In the genomic region with DNA sequence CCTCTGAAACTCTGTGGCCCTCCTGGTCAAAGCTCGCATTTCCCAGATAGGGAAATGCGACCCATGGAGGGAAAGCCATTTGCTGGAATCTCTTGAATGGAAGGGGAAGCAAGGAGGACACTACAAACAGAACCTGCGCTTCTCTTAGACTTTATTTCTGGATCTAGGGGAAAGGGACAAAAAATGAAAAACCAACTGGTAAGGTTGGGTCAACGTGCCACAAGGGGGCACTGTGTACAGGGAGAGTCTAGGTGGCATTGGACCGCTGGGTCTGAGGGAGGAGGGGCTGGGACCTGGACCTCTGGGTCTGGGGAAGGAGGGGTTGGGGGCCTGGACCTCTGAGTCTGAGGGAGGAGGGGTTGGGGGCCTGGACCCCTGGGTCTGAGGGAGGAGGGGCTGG, we compare ENCODE assay signal across 10 cellular contexts. TPM values are rescaled to one million over a fixed set of nuclear protein-coding genes. Genes with fewer than 3 reads are reported as not detected.
DNase-seq lines count a peak whose midpoint lies in the region; ATAC-seq and TF ChIP-seq lines count a peak whose summit lies in the region.
"Had no signal": no experiment of that assay in that cellular context is flagged by ENCODE, and none has a peak within 500 bp of the region (broad histone marks: within the 10 kb centered on the region; RNA-seq: fewer than 3 reads in every experiment).

No MANE protein-coding gene starts in this region.

- H4K20me1 ChIP-seq in HCT116 (ENCODE audit: insufficient read depth) = no peaks in the 10 kb centered on the region

- H3K4me3 Mint-ChIP-seq in activated CD4-positive, alpha-beta T cell treated with anti-CD3 and anti-CD28 coated beads, Interleukin-2, amount 10 ng/mL, durations not matched to agents 7 days and 5 days = no peak overlapping the region
- no peak overlapping the region for H3K4me3 Mint-ChIP-seq in type B pancreatic cell

- RAD21 ChIA-PET in HCT116 (lab: Charles Lee; ENCODE audit: low non-redundant PET in 1 of 2, low total read pairs in 2 of 2, uncharacterized antibody in 2 of 2, unreplicated experiment in 2 of 2) = no interaction called here

- no TSS peak for BruUV-seq in HCT116 (replicated peaks; lab: Mats Ljungman, UMichigan)

- ATAC-seq in HCT116 (peak; percentile 32), foreskin keratinocyte (no peak), psoas muscle (no peak)

- peaks cover 39% of the 10 kb centered on the region for H3K27me3 Mint-ChIP-seq in activated CD4-positive, alpha-beta T cell treated with anti-CD3 and anti-CD28 coated beads, Interleukin-2, amount 10 ng/mL, durations not matched to agents 7 days and 5 days
- peaks cover 17% of the 10 kb centered on the region for H3K27me3 Mint-ChIP-seq in type B pancreatic cell

- H3K36me3 ChIP-seq in HCT116 (ENCODE audit: control insufficient read depth in 1 of 2, insufficient read depth in 2 of 2, low read length in 2 of 2) (no peaks in the 10 kb centered on the region), psoas muscle (ENCODE audit: insufficient read depth in 1 of 2, low read depth in 1 of 2) (no peaks in the 10 kb centered on the region)
- H3K36me3 ChIP-seq: right lobe of liver had no signal

- POLR2A ChIA-PET in HCT116 (lab: Charles Lee) = no interaction called here
- POLR2A ChIA-PET in activated CD4-positive, alpha-beta T cell treated with anti-CD3 and anti-CD28 coated beads, Interleukin-2, amount 10 ng/mL, durations not matched to agents 7 days and 5 days (lab: Charles Lee) = no interaction called here

- H3K4me2 ChIP-seq in HCT116 (ENCODE audit: low read length) = peak overlapping the region; percentile 40; the same call in 1 of the 2 replicates

- H3K27ac ChIP-seq in HCT116 (ENCODE audit: low read depth, low read length) = no peak overlapping the region
- no peak overlapping the region for H3K27ac ChIP-seq in foreskin keratinocyte
- no peak overlapping the region for H3K27ac ChIP-seq in psoas muscle
- H3K27ac ChIP-seq: right lobe of liver had no signal

- intact Hi-C loops in HCT116 (cut with micrococcal nuclease) = loop anchor here (1.0 to 5.0 kb wide), 2 partner anchors 111 to 191 kb away; no protein-coding TSS in a partner anchor
- intact Hi-C loops in psoas muscle (cut with DNase I) = no loop called here

- H3K36me3 Mint-ChIP-seq in activated CD4-positive, alpha-beta T cell treated with anti-CD3 and anti-CD28 coated beads, Interleukin-2, amount 10 ng/mL, durations not matched to agents 7 days and 5 days (ENCODE audit: low read depth) = no peaks in the 10 kb centered on the region
- no peaks in the 10 kb centered on the region for H3K36me3 Mint-ChIP-seq in type B pancreatic cell

- no peaks in the 10 kb centered on the region for H3K79me2 ChIP-seq in HCT116 (ENCODE audit: insufficient read depth, low read length)

- no peaks in the 10 kb centered on the region for H3K9me3 Mint-ChIP-seq in activated CD4-positive, alpha-beta T cell treated with anti-CD3 and anti-CD28 coated beads, Interleukin-2, amount 10 ng/mL, durations not matched to agents 7 days and 5 days
- H3K9me3 Mint-ChIP-seq in type B pancreatic cell = no peaks in the 10 kb centered on the region

- TF ChIP-seq CTCF in AG09309 (IDR thresholded peaks at IDR 0.05; ENCODE audit: control insufficient read depth, insufficient read depth, low read depth, low read length, missing control alignments) = peak; percentile 48
- peak; percentile 72 to 80 (median 74) for TF ChIP-seq CTCF in HCT116 (IDR thresholded peaks at IDR 0.05 in 2 of 3, conservative IDR thresholded peaks at IDR 0.05 in 1 of 3; ENCODE audit: borderline replicate concordance in 1 of 3, insufficient read depth in 1 of 3, low read depth in 2 of 3, low read length in 2 of 3)
- peak; percentile 67 for TF ChIP-seq CTCF in foreskin keratinocyte (conservative IDR thresholded peaks at IDR 0.05)
- peak; percentile 67 for TF ChIP-seq CTCF in type B pancreatic cell (conservative IDR thresholded peaks at IDR 0.05)
- TF ChIP-seq CTCF in psoas muscle (IDR thresholded peaks at IDR 0.05) = no peak

- H3K27ac Mint-ChIP-seq in activated CD4-positive, alpha-beta T cell treated with anti-CD3 and anti-CD28 coated beads, Interleukin-2, amount 10 ng/mL, durations not matched to agents 7 days and 5 days = no peak overlapping the region
- no peak overlapping the region for H3K27ac Mint-ChIP-seq in type B pancreatic cell

- H3K4me1 ChIP-seq in HCT116 (ENCODE audit: control insufficient read depth in 1 of 2, insufficient read depth in 2 of 2, low read length in 2 of 2) (peaks cover 4 to 20% of the 10 kb centered on the region in 2 experiments; a peak in 3 of 4 replicates), foreskin keratinocyte (no peaks in the 10 kb centered on the region), psoas muscle (no peaks in the 10 kb centered on the region)
- H3K4me1 ChIP-seq: right lobe of liver had no signal

- H3K4me1 Mint-ChIP-seq in activated CD4-positive, alpha-beta T cell treated with anti-CD3 and anti-CD28 coated beads, Interleukin-2, amount 10 ng/mL, durations not matched to agents 7 days and 5 days = no peaks in the 10 kb centered on the region
- H3K4me1 Mint-ChIP-seq in type B pancreatic cell (ENCODE audit: unreplicated experiment) = peaks cover 6% of the 10 kb centered on the region

- H3K27me3 ChIP-seq in HCT116 (ENCODE audit: insufficient read depth, low read length) = no peaks in the 10 kb centered on the region
- H3K27me3 ChIP-seq in foreskin keratinocyte = peaks cover 57% of the 10 kb centered on the region
- peaks cover 0 to 49% (median 16%) of the 10 kb centered on the region in 3 donors for H3K27me3 ChIP-seq in psoas muscle (ENCODE audit: insufficient read depth in 3 of 3, low read length in 2 of 3)

- H3K9me3 ChIP-seq in HCT116 (ENCODE audit: control insufficient read depth in 1 of 2, insufficient read depth in 1 of 2, low read depth in 1 of 2, low read length in 2 of 2) (no peaks in the 10 kb centered on the region), psoas muscle (no peaks in the 10 kb centered on the region)
- H3K9me3 ChIP-seq: right lobe of liver had no signal

- TF ChIP-seq RAD21 in HCT116 (IDR thresholded peaks at IDR 0.05; ENCODE audit: low read depth) = peak; percentile 66

- 18 to 26% (median 19%) methylated on average over 5 of the region's 5 CpGs for WGBS in psoas muscle, 3 donors

- DNase-seq in AG09309 (ENCODE audit: low read depth) (no peak), HCT116 (ENCODE audit: low read depth, low spot score) (no peak), foreskin keratinocyte (no peak), type B pancreatic cell (ENCODE audit: extremely low spot score, unreplicated experiment) (no peak), AG08395 (ENCODE audit: low spot score) (no peak), GF-D8 (lab: John Stamatoyannopoulos, UW) (no peak), psoas muscle (no peak)
- DNase-seq in activated CD4-positive, alpha-beta T cell treated with anti-CD3 and anti-CD28 coated beads, Interleukin-2, amount 10 ng/mL, durations not matched to agents 7 days and 5 days = peak; percentile 56
- DNase-seq: right lobe of liver had no signal

- TF ChIP-seq POLR2A in HCT116 (IDR thresholded peaks at IDR 0.05; ENCODE audit: borderline replicate concordance, extremely low read depth, insufficient read depth, insufficient read length) = no peak

- no peak overlapping the region for H2AFZ ChIP-seq in HCT116 (ENCODE audit: low read depth, low read length, poor library complexity, severe bottlenecking)

- H3K4me3 ChIP-seq in AG09309 (ENCODE audit: control insufficient read depth, low read depth, low read length) (no peak overlapping the region), HCT116 (replicated peaks in 1 of 2; ENCODE audit: low read depth in 1 of 2, low read length in 2 of 2) (no peak overlapping the region), psoas muscle (no peak overlapping the region)
- H3K4me3 ChIP-seq: right lobe of liver had no signal

- H3K9ac ChIP-seq in HCT116 (ENCODE audit: low read length) = no peak overlapping the region

- no peaks in the 10 kb centered on the region for H3K9me2 ChIP-seq in HCT116 (ENCODE audit: insufficient read depth)

- CTCF ChIA-PET in HCT116 (lab: Charles Lee) = interaction anchor here (1.2 to 1.6 kb wide), 3 partner anchors 16 to 113 kb away, joined by 4 to 6 read pairs (median 5); a partner anchor contains a TSS
- CTCF ChIA-PET in activated CD4-positive, alpha-beta T cell treated with anti-CD3 and anti-CD28 coated beads, Interleukin-2, amount 10 ng/mL, durations not matched to agents 7 days and 5 days (lab: Charles Lee) = no interaction called here

TF ChIP-seq in HCT116, 20 proteins besides CTCF, POLR2A, EP300 and RAD21 (continues in another document):
- TF ChIP-seq SIN3A (IDR thresholded peaks at IDR 0.05; ENCODE audit: low read depth) (no peak), FOSL1 (IDR thresholded peaks at IDR 0.05; ENCODE audit: low read depth) (no peak)

RNA-seq across cellular contexts. Expression of a gene that starts 5.0 kb away (rescaled TPM):
- total RNA-seq in HCT116 (2021; ENCODE audit: unreplicated experiment) = 0.84 TPM
- 0.65 and 0.70 TPM in 2 replicates for polyA plus RNA-seq in HCT116 (2012)
- total RNA-seq in activated CD4-positive, alpha-beta T cell treated with anti-CD3 and anti-CD28 coated beads, Interleukin-2, amount 10 ng/mL, durations not matched to agents 7 days and 5 days = not detected
- not detected in 2 replicates for total RNA-seq in foreskin keratinocyte
- polyA plus RNA-seq in foreskin keratinocyte = not detected in 2 replicates
- 0.46 TPM in 1 of 2 replicates, not detected in the other for total RNA-seq in type B pancreatic cell (ENCODE audit: low replicate concordance)
- total RNA-seq in psoas muscle = not detected
- not detected for polyA plus RNA-seq in psoas muscle
- total RNA-seq: right lobe of liver had no signal
- polyA plus RNA-seq: adipose tissue had no signal

RNA-seq across cellular contexts. Expression of a gene that starts 33.0 kb away (rescaled TPM):
- total RNA-seq in HCT116 (2021; ENCODE audit: unreplicated experiment) (not detected), foreskin keratinocyte (not detected in 2 replicates), type B pancreatic cell (ENCODE audit: low replicate concordance) (0.43 TPM in 1 of 2 replicates, not detected in the other), psoas muscle (not detected)
- not detected in 2 replicates for polyA plus RNA-seq in HCT116 (2012)
- not detected for total RNA-seq in activated CD4-positive, alpha-beta T cell treated with anti-CD3 and anti-CD28 coated beads, Interleukin-2, amount 10 ng/mL, durations not matched to agents 7 days and 5 days
- polyA plus RNA-seq in foreskin keratinocyte (not detected in 2 replicates), psoas muscle (not detected)
- total RNA-seq: right lobe of liver had no signal

RNA-seq across cellular contexts. Expression of a gene that starts 46.6 kb away (rescaled TPM):
- 1.2 TPM for total RNA-seq in HCT116 (2021; ENCODE audit: unreplicated experiment)
- 4.4 and 5.8 TPM in 2 replicates for polyA plus RNA-seq in HCT116 (2012)
- total RNA-seq in activated CD4-positive, alpha-beta T cell treated with anti-CD3 and anti-CD28 coated beads, Interleukin-2, amount 10 ng/mL, durations not matched to agents 7 days and 5 days = not detected
- 103 and 119 TPM in 2 replicates for total RNA-seq in foreskin keratinocyte
- 133 and 143 TPM in 2 replicates for polyA plus RNA-seq in foreskin keratinocyte
- total RNA-seq in type B pancreatic cell (ENCODE audit: low replicate concordance) = not detected in 2 replicates
- total RNA-seq in psoas muscle = not detected
- under 1 TPM in 1 of 3 donors, not detected in 2; 0.05 TPM for polyA plus RNA-seq in psoas muscle
- total RNA-seq: right lobe of liver had no signal

RNA-seq across cellular contexts. Expression of a gene that starts 51.5 kb away (rescaled TPM):
- total RNA-seq in HCT116 (2021; ENCODE audit: unreplicated experiment) = not detected
- polyA plus RNA-seq in HCT116 (2012) = 0.07 TPM in 1 of 2 replicates, not detected in the other
- total RNA-seq in activated CD4-positive, alpha-beta T cell treated with anti-CD3 and anti-CD28 coated beads, Interleukin-2, amount 10 ng/mL, durations not matched to agents 7 days and 5 days = not detected
- not detected in 2 replicates for total RNA-seq in foreskin keratinocyte
- polyA plus RNA-seq in foreskin keratinocyte = not detected in 2 replicates
- total RNA-seq in type B pancreatic cell (ENCODE audit: low replicate concordance) = not detected in 2 replicates
- total RNA-seq in psoas muscle = not detected
- not detected for polyA plus RNA-seq in psoas muscle
- total RNA-seq: right lobe of liver had no signal

Comparison
In these comparisons a context has a peak if more than half of its experiments do, and no peak if none do; other contexts are left out.
1. RNA of a gene that starts 46.6 kb away (total RNA-seq): 103 to 119 TPM in foreskin keratinocyte; 1.2 TPM in HCT116 (single experiment), not detected in type B pancreatic cell, not detected in activated CD4-positive, alpha-beta T cell treated with anti-CD3 and anti-CD28 coated beads, Interleukin-2, amount 10 ng/mL, durations not matched to agents 7 days and 5 days and not detected in psoas muscle; every median in the first group is over 10 times any median in the second.